Comparison of ENCODE assay signal across 18 cellular contexts in the genomic region with DNA sequence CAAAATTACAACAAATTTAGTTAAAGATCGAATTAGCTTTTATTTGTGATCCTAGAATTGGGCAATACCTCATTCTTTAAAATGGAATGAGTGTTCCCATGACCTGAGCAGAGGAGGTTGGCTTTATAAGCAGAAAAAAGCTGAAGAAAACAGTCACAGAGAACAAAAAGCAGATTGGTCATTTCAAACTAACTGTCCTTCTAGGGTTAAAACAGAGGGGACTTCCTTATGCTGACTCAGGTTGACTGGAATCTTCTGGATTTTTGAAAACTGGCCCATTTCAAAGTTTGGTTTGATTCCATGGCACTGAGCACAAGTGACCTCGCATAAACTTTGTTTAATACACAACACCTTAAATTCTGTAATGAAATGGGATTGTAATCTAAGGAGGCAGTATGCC. TPM values are rescaled to one million over a fixed set of nuclear protein-coding genes. Genes with fewer than 3 reads are reported as not detected.
DNase-seq lines count a peak whose midpoint lies in the region; ATAC-seq and TF ChIP-seq lines count a peak whose summit lies in the region.
"Had no signal": no experiment of that assay in that cellular context is flagged by ENCODE, and none has a peak within 500 bp of the region (broad histone marks: within the 10 kb centered on the region; RNA-seq: fewer than 3 reads in every experiment).

No MANE protein-coding gene starts in this region.

- H3K27me3 ChIP-seq in IMR-90 (ENCODE audit: control insufficient read depth, insufficient read depth, low read length), result peaks cover 8% of the 10 kb centered on the region
- no peaks in the 10 kb centered on the region for H3K27me3 ChIP-seq in prostate gland (replicated peaks; ENCODE audit: insufficient read depth)
- H3K27me3 ChIP-seq in testis, result no peaks in the 10 kb centered on the region
- H3K27me3 ChIP-seq: brain microvascular endothelial cell, neural progenitor cell had no signal

- H3K4me3 Mint-ChIP-seq in activated T-cell treated with anti-CD3 and anti-CD28 coated beads, Interleukin-2, amount 50 U/mL, for 24 hours, result no peak overlapping the region
- H3K4me3 Mint-ChIP-seq: neural progenitor cell, T-cell had no signal

- WGBS in IMR-90 (ENCODE audit: extremely low coverage in 2 of 2, insufficient read length in 1 of 2), 2 experiments, result no CpG with 5 or more reads among the region's 2 CpGs
- WGBS in prostate gland, result 45% methylated on average over 2 of the region's 2 CpGs
- WGBS in testis, 2 donors, result 69 to 73% methylated on average over 2 of the region's 2 CpGs

- no peak overlapping the region for H2BK120ac ChIP-seq in IMR-90 (ENCODE audit: low read depth, low read length)

- ATAC-seq in IMR-90 (ENCODE audit: low read depth), result no peak; the same call in 1 of the 2 replicates
- ATAC-seq in HG03135 (IDR thresholded peaks at IDR 0.05; ENCODE audit: unreplicated experiment), result no peak
- ATAC-seq: sciatic nerve, T-cell had no signal

- H2BK15ac ChIP-seq in IMR-90 (ENCODE audit: low read depth, low read length), result no peak overlapping the region

- H4K8ac ChIP-seq in IMR-90 (ENCODE audit: low read depth in 2 of 2, low read length in 2 of 2), result no peak overlapping the region

- no peak overlapping the region for H3K27ac Mint-ChIP-seq in activated T-cell treated with anti-CD3 and anti-CD28 coated beads, Interleukin-2, amount 50 U/mL, for 24 hours
- H3K27ac Mint-ChIP-seq: neural progenitor cell, T-cell had no signal

- H3K4me1 Mint-ChIP-seq in activated T-cell treated with anti-CD3 and anti-CD28 coated beads, Interleukin-2, amount 50 U/mL, for 24 hours (ENCODE audit: low read depth), result no peaks in the 10 kb centered on the region
- H3K4me1 Mint-ChIP-seq: T-cell had no signal

- no peak overlapping the region for H4K91ac ChIP-seq in IMR-90 (ENCODE audit: insufficient read depth, low read depth, low read length)

- no peak overlapping the region for H3K56ac ChIP-seq in IMR-90 (ENCODE audit: extremely low read depth, insufficient read depth, low read length)

- H2BK20ac ChIP-seq in IMR-90 (ENCODE audit: low read depth, low read length), result no peak overlapping the region

- H3K18ac ChIP-seq in IMR-90 (ENCODE audit: low read depth, low read length), result no peak overlapping the region

- intact Hi-C loops in IMR-90 (cut with micrococcal nuclease) (no loop called here), prostate gland (cut with DNase I) (no loop called here), testis (cut with DNase I; ENCODE audit: low total_unique reads) (no loop called here)

- H2AK9ac ChIP-seq in IMR-90 (replicated peaks; ENCODE audit: low read depth, low read length, poor library complexity), result no peak overlapping the region

- H4K5ac ChIP-seq in IMR-90 (ENCODE audit: low read depth, low read length), result no peak overlapping the region

- POLR2A ChIA-PET in IMR-90 (lab: Charles Lee; ENCODE audit: unreplicated experiment), result no interaction called here

- CTCF ChIA-PET in IMR-90 (lab: Yijun Ruan, JAX), result no interaction called here

- no peak overlapping the region for H3K9ac ChIP-seq in IMR-90 (ENCODE audit: low read depth, low read length)
- H3K9ac ChIP-seq: neural progenitor cell had no signal

- H3K4ac ChIP-seq in IMR-90 (ENCODE audit: low read depth, low read length), result no peak overlapping the region

- H3K9me3 Mint-ChIP-seq in activated T-cell treated with anti-CD3 and anti-CD28 coated beads, Interleukin-2, amount 50 U/mL, for 24 hours, result no peaks in the 10 kb centered on the region
- H3K9me3 Mint-ChIP-seq: neural progenitor cell, T-cell had no signal

- no peaks in the 10 kb centered on the region for H3K4me1 ChIP-seq in IMR-90 (ENCODE audit: control insufficient read depth, insufficient read depth, low read length)
- H3K4me1 ChIP-seq in prostate gland (replicated peaks), result no peaks in the 10 kb centered on the region
- peaks cover 5% of the 10 kb centered on the region for H3K4me1 ChIP-seq in testis

- no peaks in the 10 kb centered on the region for H3K79me1 ChIP-seq in IMR-90 (ENCODE audit: low read depth in 1 of 2, low read length in 2 of 2)

- DNase-seq in AG08395 (ENCODE audit: low spot score) (peak; percentile 51), IMR-90 (no peak), fibroblast of gingiva (ENCODE audit: low read depth) (peak; percentile 42), prostate gland (ENCODE audit: low spot score) (no peak), testis (no peak), H4 (ENCODE audit: low spot score) (no peak)
- no peak for DNase-seq in activated T-cell treated with anti-CD3 and anti-CD28 coated beads, Interleukin-2, amount 50 U/mL, for 24 hours
- DNase-seq: activated gamma-delta T cell treated with Interleukin-2 at 50 U/mL for 16 hours; brain microvascular endothelial cell; effector CD4-positive, alpha-beta T cell; Karpas-422; mesendoderm; NK-92 treated with Interleukin-12 subunit alpha and Interleukin-12 subunit beta, amount 100 ng/mL, for 24 hours; stimulated activated CD4-positive, alpha-beta T cell treated with anti-CD3 and anti-CD28 coated beads, Interleukin-2, amount 100 ng/mL, for 48 hours; T-cell had no signal

- no peak overlapping the region for H2AFZ ChIP-seq in IMR-90 (replicated peaks; ENCODE audit: low read length, poor library complexity)
- H2AFZ ChIP-seq: neural progenitor cell had no signal

- H2AK5ac ChIP-seq in IMR-90 (ENCODE audit: low read depth, low read length), result no peak overlapping the region

- in situ Hi-C loops in IMR-90 (cut with MboI; ENCODE audit: low sequenced_read_pairs), result no loop called here

- H3K27me3 Mint-ChIP-seq in activated T-cell treated with anti-CD3 and anti-CD28 coated beads, Interleukin-2, amount 50 U/mL, for 24 hours, result peaks cover 33% of the 10 kb centered on the region

- no peak overlapping the region for H3K23ac ChIP-seq in IMR-90 (ENCODE audit: low read depth, low read length)

- no peaks in the 10 kb centered on the region for H3K9me1 ChIP-seq in IMR-90 (ENCODE audit: insufficient read depth, low read length)

- BruUV-seq in IMR-90 (replicated peaks; lab: Mats Ljungman, UMichigan), result no TSS peak

- H3K27ac ChIP-seq in IMR-90 (ENCODE audit: insufficient read depth, low read length), result no peak overlapping the region
- peak overlapping the region; percentile 24 to 39 for H3K27ac ChIP-seq in prostate gland
- no peak overlapping the region for H3K27ac ChIP-seq in testis
- H3K27ac ChIP-seq: brain microvascular endothelial cell, neural progenitor cell had no signal

- TF ChIP-seq CTCF in IMR-90 (conservative IDR thresholded peaks at IDR 0.05; ENCODE audit: low read depth, low read length) (no peak), prostate gland (IDR thresholded peaks at IDR 0.05) (no peak), testis (IDR thresholded peaks at IDR 0.05) (no peak)

- H3K14ac ChIP-seq in IMR-90 (replicated peaks; ENCODE audit: low read depth, low read length), result no peak overlapping the region

- dilution Hi-C loops in IMR-90 (cut with HindIII; ENCODE audit: low sequenced_read_pairs, unreplicated experiment), result no loop called here

- H4K20me1 ChIP-seq in IMR-90 (ENCODE audit: insufficient read depth, low read length), result no peaks in the 10 kb centered on the region

- H3K36me3 Mint-ChIP-seq in activated T-cell treated with anti-CD3 and anti-CD28 coated beads, Interleukin-2, amount 50 U/mL, for 24 hours (ENCODE audit: low read depth), result no peaks in the 10 kb centered on the region
- H3K36me3 Mint-ChIP-seq: neural progenitor cell, T-cell had no signal

- H3K9me3 ChIP-seq in IMR-90 (ENCODE audit: control insufficient read depth, insufficient read depth, low read length) (no peaks in the 10 kb centered on the region), prostate gland (no peaks in the 10 kb centered on the region), testis (no peaks in the 10 kb centered on the region)

- no peak overlapping the region for H3K4me2 ChIP-seq in IMR-90 (ENCODE audit: low read depth, low read length)
- H3K4me2 ChIP-seq: neural progenitor cell had no signal

- TF ChIP-seq POLR2A in IMR-90 (IDR thresholded peaks at IDR 0.05; ENCODE audit: low read depth, low read length) (no peak), prostate gland (IDR thresholded peaks at IDR 0.05) (no peak), testis (IDR thresholded peaks at IDR 0.05) (no peak)

- TF ChIP-seq RAD21 in IMR-90 (IDR thresholded peaks at IDR 0.05; ENCODE audit: low read length), result no peak

- no peak overlapping the region for H2BK5ac ChIP-seq in IMR-90 (ENCODE audit: low read depth, low read length, poor library complexity, severe bottlenecking)

- no peak overlapping the region for H3K4me3 ChIP-seq in IMR-90 (ENCODE audit: insufficient read depth, low read depth, low read length)
- H3K4me3 ChIP-seq in prostate gland, result no peak overlapping the region
- H3K4me3 ChIP-seq in testis, result no peak overlapping the region
- H3K4me3 ChIP-seq: neural progenitor cell had no signal

- H3K36me3 ChIP-seq in IMR-90 (ENCODE audit: control insufficient read depth, insufficient read depth, low read length) (no peaks in the 10 kb centered on the region), prostate gland (no peaks in the 10 kb centered on the region), testis (ENCODE audit: low read depth, missing control alignments) (no peaks in the 10 kb centered on the region)
- H3K36me3 ChIP-seq: brain microvascular endothelial cell, neural progenitor cell had no signal

TF ChIP-seq in IMR-90, 13 proteins besides CTCF, POLR2A, EP300 and RAD21:
- TF ChIP-seq RFX5 (IDR thresholded peaks at IDR 0.05; ENCODE audit: low read depth, low read length), result no peak
- TF ChIP-seq MXI1 (IDR thresholded peaks at IDR 0.05; ENCODE audit: borderline replicate concordance, low read depth, low read length), result no peak
- no peak for TF ChIP-seq RCOR1 (IDR thresholded peaks at IDR 0.05; ENCODE audit: insufficient replicate concordance, low read length)
- TF ChIP-seq USF2 (IDR thresholded peaks at IDR 0.05; ENCODE audit: low read depth, low read length), result no peak
- 0 out of 2 replicates have a peak, but pooled peaks have one; percentile 4 for TF ChIP-seq MAFK (IDR thresholded peaks at IDR 0.05; ENCODE audit: low read depth, low read length)
- no peak for TF ChIP-seq BHLHE40 (IDR thresholded peaks at IDR 0.05; ENCODE audit: low read depth, low read length)

RNA-seq across cellular contexts. Expression of gene NFASC, which starts 17.6 kb away (rescaled TPM):
- total RNA-seq in IMR-90 (2012; rRNA removed) (0.18 and 0.28 TPM in 2 replicates), prostate gland (10 to 100 TPM in 1 of 2 donors, 1 to 10 TPM in 1; 3.7 to 13.2 TPM), testis (10 to 100 TPM in 1 of 2 donors, 1 to 10 TPM in 1; 9.9 to 13.9 TPM)
- polyA plus RNA-seq in IMR-90 (2012; rRNA removed) (0.79 and 0.82 TPM in 2 replicates), testis (ENCODE audit: insufficient read depth, low read depth, low replicate concordance) (10.2 TPM)
- polyA plus RNA-seq in IMR-90 (2012; cell fraction: cytosol; rRNA removed), result 0.54 and 1.6 TPM in 2 replicates
- polyA plus RNA-seq in IMR-90 (2012; cell fraction: nucleus; rRNA removed; ENCODE audit: low replicate concordance), result 1.1 and 1.3 TPM in 2 replicates
- 3.1 and 3.2 TPM in 2 replicates for total RNA-seq in H4 (2014; rRNA removed; shearing (Covaris generic))

Comparison
In these comparisons a context has a peak if more than half of its experiments do, and no peak if none do; other contexts are left out.
1. DNase-seq: peak in AG08395 (single experiment) and fibroblast of gingiva (single experiment); none in IMR-90 (single experiment), prostate gland (single experiment), testis (single experiment), activated T-cell treated with anti-CD3 and anti-CD28 coated beads, Interleukin-2, amount 50 U/mL, for 24 hours (single experiment) and H4 (single experiment).
2. H3K27ac ChIP-seq: peak in prostate gland (2 of 2); none in IMR-90 (single experiment) and testis (0 of 2).